18 cellular contexts compared by ENCODE assay signal in the genomic region with DNA sequence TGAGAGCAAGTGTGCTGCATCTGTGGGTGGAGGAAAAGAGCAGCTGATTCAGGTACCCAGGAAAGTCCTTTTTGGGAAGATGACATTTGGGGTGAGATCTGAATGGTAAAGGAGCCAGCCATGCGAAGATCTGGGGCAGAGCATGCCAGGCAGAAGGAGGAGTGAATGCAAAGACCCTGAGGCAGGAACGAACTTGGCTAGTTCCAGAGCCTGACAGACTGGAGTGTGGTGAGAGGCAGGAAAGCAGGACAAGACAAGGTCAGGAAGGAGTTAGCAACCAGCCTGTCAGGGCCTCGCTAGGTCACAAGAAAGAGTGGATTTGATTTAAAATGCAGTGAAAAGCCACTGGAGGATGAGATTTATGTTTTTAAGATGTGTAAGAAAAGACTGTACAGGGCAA. TPM values are rescaled to one million over a fixed set of nuclear protein-coding genes. Genes with fewer than 3 reads are reported as not detected.
A peak's percentile ranks its signal among the peaks of the same experiment; 100 is the strongest.
DNase-seq lines count a peak whose midpoint lies in the region; ATAC-seq lines count a peak whose summit lies in the region.
"Had no signal": no experiment of that assay in that cellular context is flagged by ENCODE, and none has a peak within 500 bp of the region (broad histone marks: within the 10 kb centered on the region; RNA-seq: fewer than 3 reads in every experiment).

No MANE protein-coding gene starts in this region.

- intact Hi-C loops in activated CD4-positive, alpha-beta T cell treated with anti-CD3 and anti-CD28 coated beads, Interleukin-2, amount 10 ng/mL, durations not matched to agents 24 days and 14 days (cut with micrococcal nuclease): no loop called here

- POLR2A ChIA-PET in activated CD4-positive, alpha-beta T cell treated with anti-CD3 and anti-CD28 coated beads, Interleukin-2, amount 10 ng/mL, durations not matched to agents 7 days and 5 days (lab: Charles Lee): no interaction called here
- POLR2A ChIA-PET in activated CD4-positive, alpha-beta memory T cell treated with anti-CD3 and anti-CD28 coated beads, Interleukin-2, amount 10 ng/mL, durations not matched to agents 7 days and 5 days (lab: Charles Lee): no interaction called here

- H3K27ac Mint-ChIP-seq in activated CD4-positive, alpha-beta T cell treated with anti-CD3 and anti-CD28 coated beads, Interleukin-2, amount 10 ng/mL, durations not matched to agents 24 days and 14 days: no peak overlapping the region
- no peak overlapping the region for H3K27ac Mint-ChIP-seq in activated CD4-positive, alpha-beta T cell treated with anti-CD3 and anti-CD28 coated beads, Interleukin-2, amount 10 ng/mL, durations not matched to agents 7 days and 5 days
- no peak overlapping the region for H3K27ac Mint-ChIP-seq in activated CD4-positive, alpha-beta memory T cell treated with anti-CD3 and anti-CD28 coated beads, Interleukin-2, amount 10 ng/mL, durations not matched to agents 7 days and 5 days
- H3K27ac Mint-ChIP-seq: B cell; CD4-positive, alpha-beta T cell; CD8-positive, alpha-beta T cell had no signal

- no peaks in the 10 kb centered on the region for H3K4me1 Mint-ChIP-seq in activated CD4-positive, alpha-beta T cell treated with anti-CD3 and anti-CD28 coated beads, Interleukin-2, amount 10 ng/mL, durations not matched to agents 24 days and 14 days
- H3K4me1 Mint-ChIP-seq in activated CD4-positive, alpha-beta T cell treated with anti-CD3 and anti-CD28 coated beads, Interleukin-2, amount 10 ng/mL, durations not matched to agents 7 days and 5 days: no peaks in the 10 kb centered on the region
- H3K4me1 Mint-ChIP-seq in activated CD4-positive, alpha-beta memory T cell treated with anti-CD3 and anti-CD28 coated beads, Interleukin-2, amount 10 ng/mL, durations not matched to agents 7 days and 5 days: no peaks in the 10 kb centered on the region
- H3K4me1 Mint-ChIP-seq: B cell had no signal

- no peaks in the 10 kb centered on the region for H3K36me3 Mint-ChIP-seq in activated CD4-positive, alpha-beta T cell treated with anti-CD3 and anti-CD28 coated beads, Interleukin-2, amount 10 ng/mL, durations not matched to agents 24 days and 14 days (ENCODE audit: low read depth)
- no peaks in the 10 kb centered on the region for H3K36me3 Mint-ChIP-seq in activated CD4-positive, alpha-beta T cell treated with anti-CD3 and anti-CD28 coated beads, Interleukin-2, amount 10 ng/mL, durations not matched to agents 7 days and 5 days (ENCODE audit: low read depth)
- no peaks in the 10 kb centered on the region for H3K36me3 Mint-ChIP-seq in activated CD4-positive, alpha-beta memory T cell treated with anti-CD3 and anti-CD28 coated beads, Interleukin-2, amount 10 ng/mL, durations not matched to agents 7 days and 5 days (ENCODE audit: low read depth)
- H3K36me3 Mint-ChIP-seq: CD8-positive, alpha-beta T cell had no signal

- H3K9me3 Mint-ChIP-seq in activated CD4-positive, alpha-beta T cell treated with anti-CD3 and anti-CD28 coated beads, Interleukin-2, amount 10 ng/mL, durations not matched to agents 24 days and 14 days: no peaks in the 10 kb centered on the region
- no peaks in the 10 kb centered on the region for H3K9me3 Mint-ChIP-seq in activated CD4-positive, alpha-beta T cell treated with anti-CD3 and anti-CD28 coated beads, Interleukin-2, amount 10 ng/mL, durations not matched to agents 7 days and 5 days
- no peaks in the 10 kb centered on the region for H3K9me3 Mint-ChIP-seq in activated CD4-positive, alpha-beta memory T cell treated with anti-CD3 and anti-CD28 coated beads, Interleukin-2, amount 10 ng/mL, durations not matched to agents 7 days and 5 days
- H3K9me3 Mint-ChIP-seq: CD4-positive, alpha-beta T cell; CD8-positive, alpha-beta T cell had no signal

- H3K4me3 Mint-ChIP-seq in activated CD4-positive, alpha-beta T cell treated with anti-CD3 and anti-CD28 coated beads, Interleukin-2, amount 10 ng/mL, durations not matched to agents 24 days and 14 days: no peak overlapping the region
- no peak overlapping the region for H3K4me3 Mint-ChIP-seq in activated CD4-positive, alpha-beta T cell treated with anti-CD3 and anti-CD28 coated beads, Interleukin-2, amount 10 ng/mL, durations not matched to agents 7 days and 5 days
- no peak overlapping the region for H3K4me3 Mint-ChIP-seq in activated CD4-positive, alpha-beta memory T cell treated with anti-CD3 and anti-CD28 coated beads, Interleukin-2, amount 10 ng/mL, durations not matched to agents 7 days and 5 days
- H3K4me3 Mint-ChIP-seq: B cell; CD4-positive, alpha-beta T cell; CD8-positive, alpha-beta T cell had no signal

- DNase-seq in activated CD4-positive, alpha-beta T cell treated with anti-CD3 and anti-CD28 coated beads, Interleukin-2, amount 10 ng/mL, durations not matched to agents 24 days and 14 days: peak; percentile 23
- no peak for DNase-seq in activated CD4-positive, alpha-beta T cell treated with anti-CD3 and anti-CD28 coated beads, Interleukin-2, amount 10 ng/mL, durations not matched to agents 7 days and 5 days
- peak; percentile 17 for DNase-seq in cerebellar cortex (ENCODE audit: low spot score)
- DNase-seq in islet precursor cell: peak; percentile 62
- no peak for DNase-seq in activated CD4-positive, alpha-beta memory T cell treated with anti-CD3 and anti-CD28 coated beads, Interleukin-2, amount 10 ng/mL, durations not matched to agents 7 days and 5 days
- DNase-seq in NAMALWA (ENCODE audit: low spot score): no peak
- no peak for DNase-seq in GDM1 (lab: John Stamatoyannopoulos, UW)
- DNase-seq: AML-193; Caco-2; Calu3; CD4-positive, alpha-beta T cell; CD8-positive, alpha-beta T cell; DMS79 treated with DMSO at 0.1 percent for 48 hours; GF-D8 had no signal

- ATAC-seq in esophagus mucosa: peak; percentile 75
- ATAC-seq: A549; CD8-positive, alpha-beta T cell had no signal

- peaks cover 3% of the 10 kb centered on the region for H3K27me3 Mint-ChIP-seq in activated CD4-positive, alpha-beta T cell treated with anti-CD3 and anti-CD28 coated beads, Interleukin-2, amount 10 ng/mL, durations not matched to agents 24 days and 14 days
- H3K27me3 Mint-ChIP-seq in activated CD4-positive, alpha-beta T cell treated with anti-CD3 and anti-CD28 coated beads, Interleukin-2, amount 10 ng/mL, durations not matched to agents 7 days and 5 days: peaks cover 2% of the 10 kb centered on the region
- no peaks in the 10 kb centered on the region for H3K27me3 Mint-ChIP-seq in activated CD4-positive, alpha-beta memory T cell treated with anti-CD3 and anti-CD28 coated beads, Interleukin-2, amount 10 ng/mL, durations not matched to agents 7 days and 5 days
- H3K27me3 Mint-ChIP-seq: CD4-positive, alpha-beta T cell had no signal

- CTCF ChIA-PET in activated CD4-positive, alpha-beta T cell treated with anti-CD3 and anti-CD28 coated beads, Interleukin-2, amount 10 ng/mL, durations not matched to agents 7 days and 5 days (lab: Charles Lee): no interaction called here
- CTCF ChIA-PET in activated CD4-positive, alpha-beta memory T cell treated with anti-CD3 and anti-CD28 coated beads, Interleukin-2, amount 10 ng/mL, durations not matched to agents 7 days and 5 days (lab: Charles Lee): no interaction called here

RNA-seq across cellular contexts. Expression of gene RGS7BP, which starts 28.2 kb away (rescaled TPM):
- not detected in 2 replicates for total RNA-seq in activated CD4-positive, alpha-beta T cell treated with anti-CD3 and anti-CD28 coated beads, Interleukin-2, amount 10 ng/mL, durations not matched to agents 24 days and 14 days
- total RNA-seq in activated CD4-positive, alpha-beta T cell treated with anti-CD3 and anti-CD28 coated beads, Interleukin-2, amount 10 ng/mL, durations not matched to agents 7 days and 5 days: not detected
- total RNA-seq in esophagus mucosa: 0.12 TPM
- total RNA-seq in activated CD4-positive, alpha-beta memory T cell treated with anti-CD3 and anti-CD28 coated beads, Interleukin-2, amount 10 ng/mL, durations not matched to agents 7 days and 5 days: not detected
- total RNA-seq: A172; B cell; Caco-2; Calu3; CD4-positive, alpha-beta T cell; CD8-positive, alpha-beta T cell had no signal

Comparison
In these comparisons a context has a peak if more than half of its experiments do, and no peak if none do; other contexts are left out.
1. DNase-seq: peak in activated CD4-positive, alpha-beta T cell treated with anti-CD3 and anti-CD28 coated beads, Interleukin-2, amount 10 ng/mL, durations not matched to agents 24 days and 14 days (single experiment), cerebellar cortex (single experiment) and islet precursor cell (single experiment); none in activated CD4-positive, alpha-beta T cell treated with anti-CD3 and anti-CD28 coated beads, Interleukin-2, amount 10 ng/mL, durations not matched to agents 7 days and 5 days (single experiment), activated CD4-positive, alpha-beta memory T cell treated with anti-CD3 and anti-CD28 coated beads, Interleukin-2, amount 10 ng/mL, durations not matched to agents 7 days and 5 days (single experiment), NAMALWA (single experiment) and GDM1 (single experiment).